In genomic region chr20:4946585-4947378, GRCh38 we compare ENCODE assay signal across 19 cellular contexts. TPM values are rescaled to one million over a fixed set of nuclear protein-coding genes. Genes with fewer than 3 reads are reported as not detected.
DNase-seq lines count a peak whose midpoint lies in the region; ATAC-seq lines count a peak whose summit lies in the region.
"Had no signal": no experiment of that assay in that cellular context is flagged by ENCODE, and none has a peak within 500 bp of the region (broad histone marks: within the 10 kb centered on the region; RNA-seq: fewer than 3 reads in every experiment).

No MANE protein-coding gene starts in this region.

- POLR2A ChIA-PET in activated CD4-positive, alpha-beta memory T cell treated with anti-CD3 and anti-CD28 coated beads for 36 hours (lab: Charles Lee), result no interaction called here
- POLR2A ChIA-PET in activated CD4-positive, alpha-beta memory T cell treated with anti-CD3 and anti-CD28 coated beads, Interleukin-2, amount 10 ng/mL, durations not matched to agents 7 days and 5 days (lab: Charles Lee), result interaction anchor here (1.3 kb wide), 1 partner anchor 17 kb away, joined by 3 read pairs; no protein-coding TSS in a partner anchor

- CTCF ChIA-PET in activated CD4-positive, alpha-beta memory T cell treated with anti-CD3 and anti-CD28 coated beads for 36 hours (lab: Charles Lee), result interaction anchor here (0.9 to 2.2 kb wide), 2 partner anchors 9 to 167 kb away, joined by 3 to 11 read pairs; no protein-coding TSS in a partner anchor
- CTCF ChIA-PET in activated CD4-positive, alpha-beta memory T cell treated with anti-CD3 and anti-CD28 coated beads, Interleukin-2, amount 10 ng/mL, durations not matched to agents 7 days and 5 days (lab: Charles Lee), result interaction anchor here (1.8 to 2.1 kb wide), 3 partner anchors 10 to 206 kb away, joined by 5 to 13 read pairs (median 8); no protein-coding TSS in a partner anchor

- H3K9me3 Mint-ChIP-seq in activated CD4-positive, alpha-beta memory T cell treated with anti-CD3 and anti-CD28 coated beads for 36 hours, result no peaks in the 10 kb centered on the region
- H3K9me3 Mint-ChIP-seq in activated CD4-positive, alpha-beta memory T cell treated with anti-CD3 and anti-CD28 coated beads, Interleukin-2, amount 10 ng/mL, durations not matched to agents 7 days and 5 days, result no peaks in the 10 kb centered on the region
- H3K9me3 Mint-ChIP-seq in stimulated activated naive B cell treated with anti-CD40 and anti-IgM and Interleukin-4, amounts not matched to agents 10 μg/mL and 1 μg/mL and 100 μg/mL, for 72 hours, result no peaks in the 10 kb centered on the region
- H3K9me3 Mint-ChIP-seq: activated T-cell treated with anti-CD3 and anti-CD28 coated beads, Interleukin-2, amount 50 U/mL, for 72 hours; effector memory CD8-positive, alpha-beta T cell had no signal

- no peak overlapping the region for H3K4me3 Mint-ChIP-seq in activated CD4-positive, alpha-beta memory T cell treated with anti-CD3 and anti-CD28 coated beads for 36 hours
- no peak overlapping the region for H3K4me3 Mint-ChIP-seq in activated CD4-positive, alpha-beta memory T cell treated with anti-CD3 and anti-CD28 coated beads, Interleukin-2, amount 10 ng/mL, durations not matched to agents 7 days and 5 days
- H3K4me3 Mint-ChIP-seq in stimulated activated naive B cell treated with anti-CD40 and anti-IgM and Interleukin-4, amounts not matched to agents 10 μg/mL and 1 μg/mL and 100 μg/mL, for 72 hours, result peak overlapping the region; percentile 79 to 82
- H3K4me3 Mint-ChIP-seq: activated T-cell treated with anti-CD3 and anti-CD28 coated beads, Interleukin-2, amount 50 U/mL, for 72 hours; effector memory CD8-positive, alpha-beta T cell had no signal

- peak; percentile 38 for ATAC-seq in HG02642 (IDR thresholded peaks at IDR 0.05; ENCODE audit: poor library complexity, unreplicated experiment)
- ATAC-seq in stimulated activated naive B cell treated with anti-CD40 and anti-IgM and Interleukin-4, amounts not matched to agents 10 μg/mL and 1 μg/mL and 100 μg/mL, for 72 hours (replicated peaks), result peak; percentile 84 to 87
- ATAC-seq: activated T-cell treated with anti-CD3 and anti-CD28 coated beads, Interleukin-2, amount 50 U/mL, for 72 hours; effector memory CD8-positive, alpha-beta T cell had no signal

- H3K36me3 Mint-ChIP-seq in activated CD4-positive, alpha-beta memory T cell treated with anti-CD3 and anti-CD28 coated beads for 36 hours, result peaks cover 6% of the 10 kb centered on the region
- H3K36me3 Mint-ChIP-seq in activated CD4-positive, alpha-beta memory T cell treated with anti-CD3 and anti-CD28 coated beads, Interleukin-2, amount 10 ng/mL, durations not matched to agents 7 days and 5 days (ENCODE audit: low read depth), result peaks cover 9% of the 10 kb centered on the region
- peaks cover 22 to 72% of the 10 kb centered on the region in 2 donors for H3K36me3 Mint-ChIP-seq in stimulated activated naive B cell treated with anti-CD40 and anti-IgM and Interleukin-4, amounts not matched to agents 10 μg/mL and 1 μg/mL and 100 μg/mL, for 72 hours

- peak; percentile 31 for DNase-seq in activated CD4-positive, alpha-beta memory T cell treated with anti-CD3 and anti-CD28 coated beads for 36 hours
- no peak for DNase-seq in activated CD4-positive, alpha-beta memory T cell treated with anti-CD3 and anti-CD28 coated beads, Interleukin-2, amount 10 ng/mL, durations not matched to agents 7 days and 5 days
- DNase-seq in astrocyte of the hippocampus (ENCODE audit: low read depth, low spot score) (peak; percentile 27), OCI-M2 (lab: John Stamatoyannopoulos, UW; ENCODE audit: unreplicated experiment) (no peak), UCSD-AML1 (lab: John Stamatoyannopoulos, UW; ENCODE audit: unreplicated experiment) (no peak), SKM-1 (lab: John Stamatoyannopoulos, UW; ENCODE audit: unreplicated experiment) (no peak)
- peak; percentile 34 for DNase-seq in stimulated activated naive B cell treated with anti-CD40 and anti-IgM and Interleukin-4, amounts not matched to agents 10 μg/mL and 1 μg/mL and 100 μg/mL, for 72 hours
- DNase-seq: activated T-cell treated with anti-CD3 and anti-CD28 coated beads, Interleukin-2, amount 50 U/mL, for 72 hours; central memory CD4-positive, alpha-beta T cell; effector memory CD8-positive, alpha-beta T cell; hippocampal formation; KG1; NCI-H1105 treated with DMSO at 0.1 percent for 48 hours; SHP77 treated with DMSO at 0.1 percent for 48 hours; sigmoid colon; stimulated activated CD4-positive, alpha-beta T cell treated with anti-CD3 and anti-CD28 coated beads, Interleukin-4, amount 100 ng/mL, for 24 hours; T-helper 9 cell; trophoblast cell had no signal

- peaks cover 48% of the 10 kb centered on the region for H3K4me1 Mint-ChIP-seq in activated CD4-positive, alpha-beta memory T cell treated with anti-CD3 and anti-CD28 coated beads for 36 hours (ENCODE audit: low read depth)
- H3K4me1 Mint-ChIP-seq in activated CD4-positive, alpha-beta memory T cell treated with anti-CD3 and anti-CD28 coated beads, Interleukin-2, amount 10 ng/mL, durations not matched to agents 7 days and 5 days, result peaks cover 35% of the 10 kb centered on the region
- H3K4me1 Mint-ChIP-seq in stimulated activated naive B cell treated with anti-CD40 and anti-IgM and Interleukin-4, amounts not matched to agents 10 μg/mL and 1 μg/mL and 100 μg/mL, for 72 hours, result peaks cover 51 to 83% of the 10 kb centered on the region in 2 donors

- intact Hi-C loops in activated CD4-positive, alpha-beta memory T cell treated with anti-CD3 and anti-CD28 coated beads for 36 hours (cut with micrococcal nuclease), result no loop called here

- no peaks in the 10 kb centered on the region for H3K27me3 Mint-ChIP-seq in activated CD4-positive, alpha-beta memory T cell treated with anti-CD3 and anti-CD28 coated beads for 36 hours
- no peaks in the 10 kb centered on the region for H3K27me3 Mint-ChIP-seq in activated CD4-positive, alpha-beta memory T cell treated with anti-CD3 and anti-CD28 coated beads, Interleukin-2, amount 10 ng/mL, durations not matched to agents 7 days and 5 days
- no peaks in the 10 kb centered on the region for H3K27me3 Mint-ChIP-seq in stimulated activated naive B cell treated with anti-CD40 and anti-IgM and Interleukin-4, amounts not matched to agents 10 μg/mL and 1 μg/mL and 100 μg/mL, for 72 hours
- H3K27me3 Mint-ChIP-seq: effector memory CD8-positive, alpha-beta T cell had no signal

- H3K27ac Mint-ChIP-seq in activated CD4-positive, alpha-beta memory T cell treated with anti-CD3 and anti-CD28 coated beads for 36 hours, result no peak overlapping the region
- no peak overlapping the region for H3K27ac Mint-ChIP-seq in activated CD4-positive, alpha-beta memory T cell treated with anti-CD3 and anti-CD28 coated beads, Interleukin-2, amount 10 ng/mL, durations not matched to agents 7 days and 5 days
- peak overlapping the region; percentile 86 for H3K27ac Mint-ChIP-seq in stimulated activated naive B cell treated with anti-CD40 and anti-IgM and Interleukin-4, amounts not matched to agents 10 μg/mL and 1 μg/mL and 100 μg/mL, for 72 hours
- H3K27ac Mint-ChIP-seq: activated T-cell treated with anti-CD3 and anti-CD28 coated beads, Interleukin-2, amount 50 U/mL, for 72 hours had no signal

RNA-seq across cellular contexts. Expression of gene SLC23A2, which starts 54.5 kb away (rescaled TPM):
- 10 to 100 TPM; 14.0 to 14.9 TPM for total RNA-seq in activated CD4-positive, alpha-beta memory T cell treated with anti-CD3 and anti-CD28 coated beads for 36 hours
- total RNA-seq in activated CD4-positive, alpha-beta memory T cell treated with anti-CD3 and anti-CD28 coated beads, Interleukin-2, amount 10 ng/mL, durations not matched to agents 7 days and 5 days, result 10 to 100 TPM; 12.9 to 14.1 TPM

Comparison
In these comparisons a context has a peak if more than half of its experiments do, and no peak if none do; other contexts are left out.
1. DNase-seq: peak in activated CD4-positive, alpha-beta memory T cell treated with anti-CD3 and anti-CD28 coated beads for 36 hours (single experiment), astrocyte of the hippocampus (single experiment) and stimulated activated naive B cell treated with anti-CD40 and anti-IgM and Interleukin-4, amounts not matched to agents 10 μg/mL and 1 μg/mL and 100 μg/mL, for 72 hours (single experiment); none in activated CD4-positive, alpha-beta memory T cell treated with anti-CD3 and anti-CD28 coated beads, Interleukin-2, amount 10 ng/mL, durations not matched to agents 7 days and 5 days (single experiment), OCI-M2 (single experiment), UCSD-AML1 (single experiment) and SKM-1 (single experiment).
2. H3K4me3 Mint-ChIP-seq: peak in stimulated activated naive B cell treated with anti-CD40 and anti-IgM and Interleukin-4, amounts not matched to agents 10 μg/mL and 1 μg/mL and 100 μg/mL, for 72 hours (2 of 2); none in activated CD4-positive, alpha-beta memory T cell treated with anti-CD3 and anti-CD28 coated beads for 36 hours (single experiment) and activated CD4-positive, alpha-beta memory T cell treated with anti-CD3 and anti-CD28 coated beads, Interleukin-2, amount 10 ng/mL, durations not matched to agents 7 days and 5 days (single experiment).